In the genomic region with DNA sequence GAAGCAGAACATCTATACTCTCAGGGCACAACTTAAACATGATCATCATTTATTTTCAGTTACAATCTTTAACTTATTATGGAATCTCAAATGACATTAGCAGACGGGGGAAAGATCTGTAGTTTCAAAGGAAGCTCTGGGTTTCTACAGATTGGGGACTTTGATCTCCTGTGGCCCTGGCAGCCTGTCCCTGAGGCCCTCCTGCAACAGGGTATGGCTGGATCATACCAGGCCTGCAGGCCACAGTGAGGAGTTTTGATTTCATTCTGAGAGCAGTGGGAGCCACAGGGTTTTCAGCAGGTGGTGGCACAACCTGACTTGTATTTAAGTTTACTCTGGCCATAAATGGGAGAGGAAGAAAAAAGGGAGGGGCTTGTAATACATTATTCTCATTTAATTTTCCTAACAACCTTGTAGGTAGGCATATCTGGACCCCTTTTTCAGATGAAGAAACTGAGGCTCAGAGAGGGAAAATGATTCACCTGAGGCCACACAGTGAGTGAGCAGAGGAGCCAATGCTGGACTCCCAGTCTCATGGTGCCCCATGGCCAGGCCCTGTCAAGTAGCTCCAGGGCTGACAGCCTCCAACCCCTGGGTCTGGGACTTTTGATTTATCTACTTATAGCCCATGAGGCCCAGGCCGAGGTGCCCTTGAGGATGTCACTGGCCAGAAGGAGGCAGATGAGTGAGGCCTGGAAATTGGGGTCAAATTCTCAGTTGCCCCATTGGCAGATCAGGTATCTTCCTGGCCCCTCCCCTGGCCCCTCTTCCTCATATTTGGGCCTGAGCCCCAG, we compare ENCODE assay signal across 17 cellular contexts.
"Had no signal": no experiment of that assay in that cellular context is flagged by ENCODE, and none has a peak within 500 bp of the region (broad histone marks: within the 10 kb centered on the region; RNA-seq: fewer than 3 reads in every experiment).

No MANE protein-coding gene starts in this region.

- H3K4me1 ChIP-seq: ascending aorta, breast epithelium, esophagus muscularis mucosa, lower lobe of right lung, tibial artery had no signal

- ATAC-seq: lower lobe of right lung; stimulated activated naive CD8-positive, alpha-beta T cell treated with anti-CD3 and anti-CD28 coated beads, Interleukin-15, Interleukin-2, amounts not matched to agents 100 U/mL and 50 U/mL, for 24 hours had no signal

- H3K4me3 ChIP-seq: ascending aorta, breast epithelium, esophagus muscularis mucosa, lower lobe of right lung, tibial artery had no signal

- H3K9me3 ChIP-seq: ascending aorta, breast epithelium, lower lobe of right lung, tibial artery had no signal

- H3K9me3 Mint-ChIP-seq: activated naive CD4-positive, alpha-beta T cell treated with anti-CD3 and anti-CD28 coated beads for 36 hours; dendritic cell treated with granulocyte-macrophage colony-stimulating factor and Interleukin-4, amounts not matched to agents 40 ng/mL and 50 ng/mL, for 4 days; nephron progenitor cell had no signal

- DNase-seq: activated CD4-positive, alpha-beta T cell treated with anti-CD3 and anti-CD28 coated beads for 1 hour; activated naive CD4-positive, alpha-beta T cell treated with anti-CD3 and anti-CD28 coated beads for 36 hours; effector CD8-positive, alpha-beta T cell; lower lobe of right lung; nephron progenitor cell; nucleus accumbens; retina; stimulated activated CD4-positive, alpha-beta T cell treated with anti-CD3 and anti-CD28 coated beads, Interleukin-2, amount 100 ng/mL, for 24 hours; stimulated activated naive CD8-positive, alpha-beta T cell treated with anti-CD3 and anti-CD28 coated beads, Interleukin-15, Interleukin-2, amounts not matched to agents 100 U/mL and 50 U/mL, for 24 hours; substantia nigra; T-helper 2 cell; tibial artery; WERI-Rb-1 had no signal

- H3K4me3 Mint-ChIP-seq: activated naive CD4-positive, alpha-beta T cell treated with anti-CD3 and anti-CD28 coated beads for 36 hours; dendritic cell treated with granulocyte-macrophage colony-stimulating factor and Interleukin-4, amounts not matched to agents 40 ng/mL and 50 ng/mL, for 4 days; nephron progenitor cell had no signal

- H3K27ac ChIP-seq: ascending aorta, breast epithelium, esophagus muscularis mucosa, lower lobe of right lung, tibial artery, WERI-Rb-1 had no signal

- H3K27ac Mint-ChIP-seq: activated naive CD4-positive, alpha-beta T cell treated with anti-CD3 and anti-CD28 coated beads for 36 hours; dendritic cell treated with granulocyte-macrophage colony-stimulating factor and Interleukin-4, amounts not matched to agents 40 ng/mL and 50 ng/mL, for 4 days; nephron progenitor cell had no signal

- H3K36me3 ChIP-seq: ascending aorta, breast epithelium, esophagus muscularis mucosa, lower lobe of right lung, tibial artery, WERI-Rb-1 had no signal

- H3K27me3 ChIP-seq: ascending aorta, breast epithelium, esophagus muscularis mucosa had no signal
